In genomic region chr12:32118806-32119205, GRCh38 we compare ENCODE assay signal across 21 cellular contexts. TPM values are rescaled to one million over a fixed set of nuclear protein-coding genes. Genes with fewer than 3 reads are reported as not detected.
DNase-seq lines count a peak whose midpoint lies in the region; ATAC-seq and TF ChIP-seq lines count a peak whose summit lies in the region.
"Had no signal": no experiment of that assay in that cellular context is flagged by ENCODE, and none has a peak within 500 bp of the region (broad histone marks: within the 10 kb centered on the region; RNA-seq: fewer than 3 reads in every experiment).

No MANE protein-coding gene starts in this region.

- intact Hi-C loops in left ventricle myocardium inferior (cut with micrococcal nuclease) = no loop called here
- intact Hi-C loops in IMR-90 (cut with micrococcal nuclease) = no loop called here

- ATAC-seq in IMR-90 (ENCODE audit: low read depth) = no peak
- ATAC-seq: CD8-positive, alpha-beta T cell; K562; SK-N-SH treated with all-trans-retinoic acid at 6 μM for 48 hours had no signal

- peaks cover 77% of the 10 kb centered on the region for H3K79me2 ChIP-seq in osteoblast (ENCODE audit: insufficient read depth, low read length)

- no peak overlapping the region for H2BK20ac ChIP-seq in IMR-90 (ENCODE audit: low read depth, low read length)

- DNase-seq in cardiac muscle cell (ENCODE audit: low read depth in 1 of 2, low spot score in 1 of 2) = no peak
- no peak for DNase-seq in left ventricle myocardium inferior
- DNase-seq in IMR-90 = no peak
- peak; percentile 56 for DNase-seq in cerebellum (ENCODE audit: low spot score)
- DNase-seq in osteoblast (ENCODE audit: insufficient read length, low spot score, missing footprints) = no peak
- DNase-seq in NCI-H69 (lab: John Stamatoyannopoulos, UW) = no peak
- DNase-seq in HUDEP-2 (lab: John Stamatoyannopoulos, UW; ENCODE audit: unreplicated experiment in 76 of 76) = no peak
- no peak for DNase-seq in glomerular visceral epithelial cell (ENCODE audit: extremely low spot score)
- DNase-seq: CD8-positive, alpha-beta T cell; DMS53; EL; H7; NCI-H1105 treated with DMSO at 0.1 percent for 48 hours; NCI-H1694; NCI-H524; RPMI8226; SIG-M5 had no signal

- H3K56ac ChIP-seq in IMR-90 (ENCODE audit: extremely low read depth, insufficient read depth, low read length) = no peak overlapping the region

- H3K79me1 ChIP-seq in IMR-90 (ENCODE audit: low read depth in 1 of 2, low read length in 2 of 2) = peaks cover 21 to 63% of the 10 kb centered on the region in 2 experiments; a peak in 3 of 4 replicates

- no peak for TF ChIP-seq POLR2A in IMR-90 (IDR thresholded peaks at IDR 0.05; ENCODE audit: low read depth, low read length)

- H4K8ac ChIP-seq in IMR-90 (ENCODE audit: low read depth in 2 of 2, low read length in 2 of 2) = no peak overlapping the region

- TF ChIP-seq CTCF in cardiac muscle cell (IDR thresholded peaks at IDR 0.05; ENCODE audit: low read depth, low read length) (no peak), left ventricle myocardium inferior (IDR thresholded peaks at IDR 0.05; ENCODE audit: borderline replicate concordance) (no peak), IMR-90 (conservative IDR thresholded peaks at IDR 0.05; ENCODE audit: low read depth, low read length) (no peak), osteoblast (IDR thresholded peaks at IDR 0.05; ENCODE audit: extremely low read depth, low read depth, low read length) (no peak)

- no peak overlapping the region for H3K4me3 ChIP-seq in cardiac muscle cell
- no peak overlapping the region for H3K4me3 ChIP-seq in left ventricle myocardium inferior
- H3K4me3 ChIP-seq in IMR-90 (ENCODE audit: insufficient read depth, low read depth, low read length) = no peak overlapping the region
- H3K4me3 ChIP-seq in osteoblast (ENCODE audit: insufficient read depth, low read length) = no peak overlapping the region
- H3K4me3 ChIP-seq: BLaER1, K562 had no signal

- H4K5ac ChIP-seq in IMR-90 (ENCODE audit: low read depth, low read length) = no peak overlapping the region

- no peak overlapping the region for H3K23ac ChIP-seq in IMR-90 (ENCODE audit: low read depth, low read length)

- 0 out of 2 replicates have a peak overlapping the region, but pooled peaks have one; percentile 74 for H3K14ac ChIP-seq in IMR-90 (replicated peaks; ENCODE audit: low read depth, low read length)

- in situ Hi-C loops in IMR-90 (cut with MboI; ENCODE audit: low sequenced_read_pairs) = no loop called here

- whole genome bisulfite sequencing in IMR-90 (ENCODE audit: extremely low coverage in 2 of 2, insufficient read length in 1 of 2), 2 experiments = no CpG with 5 or more reads among the region's 5 CpGs

- H2BK15ac ChIP-seq in IMR-90 (ENCODE audit: low read depth, low read length) = peak overlapping the region; percentile 62; the same call in 1 of the 3 replicates

- H3K4ac ChIP-seq in IMR-90 (ENCODE audit: low read depth, low read length) = peak overlapping the region; percentile 44; the same call in 1 of the 2 replicates

- H3K9me3 ChIP-seq in cardiac muscle cell (ENCODE audit: low read depth) (no peaks in the 10 kb centered on the region), left ventricle myocardium inferior (replicated peaks) (no peaks in the 10 kb centered on the region), IMR-90 (ENCODE audit: control insufficient read depth, insufficient read depth, low read length) (no peaks in the 10 kb centered on the region), osteoblast (ENCODE audit: low read depth, low read length) (no peaks in the 10 kb centered on the region)
- H3K9me3 ChIP-seq: BLaER1 had no signal

- BruUV-seq in IMR-90 (replicated peaks; lab: Mats Ljungman, UMichigan) = no TSS peak

- no peak overlapping the region for H3K9ac ChIP-seq in IMR-90 (ENCODE audit: low read depth, low read length)
- H3K9ac ChIP-seq: BLaER1 had no signal

- no peak overlapping the region for H4K91ac ChIP-seq in IMR-90 (ENCODE audit: insufficient read depth, low read depth, low read length)

- POLR2A ChIA-PET in IMR-90 (lab: Charles Lee; ENCODE audit: unreplicated experiment) = no interaction called here

- dilution Hi-C loops in IMR-90 (cut with HindIII; ENCODE audit: low sequenced_read_pairs, unreplicated experiment) = no loop called here

- no peak for TF ChIP-seq RAD21 in IMR-90 (IDR thresholded peaks at IDR 0.05; ENCODE audit: low read length)

- H4K20me1 ChIP-seq in IMR-90 (ENCODE audit: insufficient read depth, low read length) (no peaks in the 10 kb centered on the region), osteoblast (ENCODE audit: insufficient read depth, low read length) (peaks cover 15% of the 10 kb centered on the region)
- H4K20me1 ChIP-seq: BLaER1 had no signal

- H2AK9ac ChIP-seq in IMR-90 (replicated peaks; ENCODE audit: low read depth, low read length, poor library complexity) = no peak overlapping the region

- peaks cover 9% of the 10 kb centered on the region; the same call in 1 of the 2 replicates for H3K9me1 ChIP-seq in IMR-90 (ENCODE audit: insufficient read depth, low read length)

- H2AFZ ChIP-seq in IMR-90 (replicated peaks; ENCODE audit: low read length, poor library complexity) (no peak overlapping the region), osteoblast (ENCODE audit: low read length) (no peak overlapping the region)

- peak overlapping the region; percentile 26 for H3K27ac ChIP-seq in cardiac muscle cell
- H3K27ac ChIP-seq in left ventricle myocardium inferior (replicated peaks) = no peak overlapping the region
- no peak overlapping the region for H3K27ac ChIP-seq in IMR-90 (ENCODE audit: insufficient read depth, low read length)
- peak overlapping the region; percentile 17 for H3K27ac ChIP-seq in osteoblast (ENCODE audit: low read depth, low read length)
- H3K27ac ChIP-seq: BLaER1, HL-60 had no signal

- H3K4me2 ChIP-seq in IMR-90 (ENCODE audit: low read depth, low read length) = no peak overlapping the region
- no peak overlapping the region for H3K4me2 ChIP-seq in osteoblast (ENCODE audit: insufficient read depth, low read length)
- H3K4me2 ChIP-seq: BLaER1 had no signal

- no peak overlapping the region for H2BK5ac ChIP-seq in IMR-90 (ENCODE audit: low read depth, low read length, poor library complexity, severe bottlenecking)

- peak overlapping the region; percentile 20; the same call in 1 of the 2 replicates for H2BK120ac ChIP-seq in IMR-90 (ENCODE audit: low read depth, low read length)

- peak overlapping the region; percentile 8 for H3K18ac ChIP-seq in IMR-90 (ENCODE audit: low read depth, low read length)

- H3K27me3 ChIP-seq in cardiac muscle cell (no peaks in the 10 kb centered on the region), left ventricle myocardium inferior (ENCODE audit: low read depth) (no peaks in the 10 kb centered on the region), IMR-90 (ENCODE audit: control insufficient read depth, insufficient read depth, low read length) (no peaks in the 10 kb centered on the region), osteoblast (ENCODE audit: insufficient read depth, low read length) (no peaks in the 10 kb centered on the region)
- H3K27me3 ChIP-seq: BLaER1 had no signal

- H3K36me3 ChIP-seq in cardiac muscle cell (no peaks in the 10 kb centered on the region), left ventricle myocardium inferior (no peaks in the 10 kb centered on the region), IMR-90 (ENCODE audit: control insufficient read depth, insufficient read depth, low read length) (no peaks in the 10 kb centered on the region), osteoblast (ENCODE audit: insufficient read depth, low read length) (peaks cover 14% of the 10 kb centered on the region)

- CTCF ChIA-PET in IMR-90 (lab: Yijun Ruan, JAX) = interaction anchor here (0.6 kb wide), 1 partner anchor 141 kb away, joined by 3 read pairs; no protein-coding TSS in a partner anchor

- H3K4me1 ChIP-seq in cardiac muscle cell (ENCODE audit: low read depth) (peaks cover 6% of the 10 kb centered on the region), left ventricle myocardium inferior (peaks cover 18% of the 10 kb centered on the region), IMR-90 (ENCODE audit: control insufficient read depth, insufficient read depth, low read length) (peaks cover 17% of the 10 kb centered on the region), osteoblast (ENCODE audit: insufficient read depth, low read length) (peaks cover 42% of the 10 kb centered on the region)

- H2AK5ac ChIP-seq in IMR-90 (ENCODE audit: low read depth, low read length) = peak overlapping the region; percentile 82; the same call in 1 of the 2 replicates

TF ChIP-seq in IMR-90, 13 proteins besides CTCF, POLR2A, EP300 and RAD21:
- no peak for TF ChIP-seq RFX5 (IDR thresholded peaks at IDR 0.05; ENCODE audit: low read depth, low read length)
- TF ChIP-seq USF2 (IDR thresholded peaks at IDR 0.05; ENCODE audit: low read depth, low read length) = no peak
- TF ChIP-seq BHLHE40 (IDR thresholded peaks at IDR 0.05; ENCODE audit: low read depth, low read length) = no peak
- no peak for TF ChIP-seq MAFK (IDR thresholded peaks at IDR 0.05; ENCODE audit: low read depth, low read length)
- TF ChIP-seq NFE2L2 (IDR thresholded peaks at IDR 0.05; ENCODE audit: low read depth, low read length) = no peak
- no peak for TF ChIP-seq CHD1 (IDR thresholded peaks at IDR 0.05; ENCODE audit: low read depth, low read length)
- TF ChIP-seq MXI1 (IDR thresholded peaks at IDR 0.05; ENCODE audit: borderline replicate concordance, low read depth, low read length) = no peak

RNA-seq across cellular contexts. Expression of gene BICD1, which starts 12.2 kb away (rescaled TPM):
- total RNA-seq in cardiac muscle cell (9.7 and 16.6 TPM in 2 replicates), left ventricle myocardium inferior (8.5 TPM), IMR-90 (2012; rRNA removed) (17.2 and 25.0 TPM in 2 replicates), cerebellum (124 TPM), osteoblast (17.7 and 21.0 TPM in 2 replicates)
- polyA plus RNA-seq in cardiac muscle cell (13.3 and 26.6 TPM in 2 replicates), IMR-90 (2012; rRNA removed) (17.6 and 21.8 TPM in 2 replicates)
- 7.2 and 7.3 TPM in 2 replicates for polyA plus RNA-seq in IMR-90 (2012; cell fraction: cytosol; rRNA removed)
- 32.2 and 53.0 TPM in 2 replicates for polyA plus RNA-seq in IMR-90 (2012; cell fraction: nucleus; rRNA removed; ENCODE audit: low replicate concordance)

Comparison
In these comparisons a context has a peak if more than half of its experiments do, and no peak if none do; other contexts are left out.
1. H3K27ac ChIP-seq: peak in cardiac muscle cell (single experiment) and osteoblast (single experiment); none in left ventricle myocardium inferior (single experiment) and IMR-90 (single experiment).